24 cellular contexts compared by ENCODE assay signal in genomic region chr15:48003447-48003846, GRCh38.
"Had no signal": no experiment of that assay in that cellular context is flagged by ENCODE, and none has a peak within 500 bp of the region (broad histone marks: within the 10 kb centered on the region; RNA-seq: fewer than 3 reads in every experiment).

No MANE protein-coding gene starts in this region.

- DNase-seq: dermis blood vessel endothelial cell; dorsolateral prefrontal cortex; effector CD4-positive, alpha-beta T cell; effector memory CD4-positive, alpha-beta T cell; esophagus squamous epithelium; foreskin fibroblast; foreskin melanocyte; gastrocnemius medialis; glutamatergic neuron; head of caudate nucleus; heart right ventricle; hippocampal formation; left cardiac atrium; left lung; left ventricle myocardium superior; lower lobe of right lung; mesenchymal stem cell; mucosa of descending colon; naive B cell had no signal

- ATAC-seq: gastrocnemius medialis, heart right ventricle, left cardiac atrium, left ventricle myocardium superior, lower lobe of right lung had no signal

- H3K27ac ChIP-seq: coronary artery, esophagus squamous epithelium, gastrocnemius medialis, heart right ventricle, left lung, lower lobe of right lung had no signal

- FAIRE-seq: colon, endothelial cell of umbilical vein, islet of Langerhans, keratinocyte had no signal

- H3K4me3 ChIP-seq: coronary artery, dorsolateral prefrontal cortex, esophagus squamous epithelium, gastrocnemius medialis, heart right ventricle, left lung, lower lobe of right lung, mucosa of descending colon had no signal

- H3K36me3 ChIP-seq: esophagus squamous epithelium, gastrocnemius medialis, heart right ventricle, left lung, lower lobe of right lung had no signal

- H3K4me1 ChIP-seq: esophagus squamous epithelium, gastrocnemius medialis had no signal

- H3K27me3 ChIP-seq: dorsolateral prefrontal cortex, esophagus squamous epithelium, gastrocnemius medialis, heart right ventricle, left lung had no signal

- H3K9me3 ChIP-seq: esophagus squamous epithelium, gastrocnemius medialis, heart right ventricle, left lung, lower lobe of right lung, mucosa of descending colon had no signal
